ENCODE assay signal across 8 cellular contexts in the genomic region with DNA sequence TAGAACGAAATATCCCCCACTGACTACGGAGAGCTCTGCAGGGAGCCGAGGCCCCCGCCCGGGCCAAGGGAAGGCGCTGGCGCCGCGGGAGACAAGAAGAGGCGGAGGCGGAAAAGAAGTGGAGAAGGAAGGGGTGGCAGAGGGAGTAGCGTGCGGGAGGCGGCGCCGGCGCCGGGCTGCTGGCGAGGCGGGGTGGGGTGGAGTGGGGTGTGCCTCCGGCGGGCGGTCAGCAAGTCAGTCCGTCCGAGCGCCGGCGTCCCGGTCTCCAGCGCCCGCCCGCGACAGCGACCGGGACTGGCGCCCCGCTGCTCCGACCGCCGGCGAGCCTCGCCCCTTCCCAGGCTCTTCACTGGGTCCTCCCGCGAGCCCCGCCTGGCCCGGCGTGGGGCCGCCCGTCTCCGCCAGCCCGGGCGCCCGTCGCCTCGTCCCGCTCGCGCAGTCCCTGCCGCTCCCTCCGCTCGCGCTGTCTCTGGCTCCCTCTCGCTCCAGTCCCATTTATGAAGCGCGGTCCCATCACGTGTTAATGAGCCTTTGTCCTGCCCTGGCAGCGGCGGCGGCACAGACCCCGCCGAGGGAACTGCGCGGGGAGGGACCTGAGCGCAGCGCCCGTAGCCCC. TPM values are rescaled to one million over a fixed set of nuclear protein-coding genes. Genes with fewer than 3 reads are reported as not detected.
DNase-seq lines count a peak whose midpoint lies in the region; ATAC-seq, FAIRE-seq and TF ChIP-seq lines count a peak whose summit lies in the region.

Gene CNR1 (minus strand): TSS at position 471 of the 616 bp plus-strand sequence. CDS start 21,073 bp downstream, outside the sequence.

- H3K9me3 ChIP-seq in HepG2 (ENCODE audit: low read length) (no peaks in the 10 kb centered on the region), stomach (no peaks in the 10 kb centered on the region)

- BruUV-seq in HepG2 (replicated peaks; lab: Mats Ljungman, UMichigan) = no TSS peak

- TF ChIP-seq EP300 in HepG2 (IDR thresholded peaks at IDR 0.05; ENCODE audit: low read depth in 2 of 2, low read length in 2 of 2) (no peak), HepG2 (CRISPR knock-in tag; IDR thresholded peaks at IDR 0.05; ENCODE audit: borderline replicate concordance) (no peak), stomach (IDR thresholded peaks at IDR 0.05) (no peak)

- no peaks in the 10 kb centered on the region for H3K79me2 ChIP-seq in HepG2 (ENCODE audit: insufficient read depth, low read length)

- H3K4me1 ChIP-seq in HepG2 (ENCODE audit: insufficient read depth, low read length) (peaks cover 4% of the 10 kb centered on the region; the same call in 1 of the 2 replicates), stomach (peaks cover 21 to 26% (median 24%) of the 10 kb centered on the region in 4 donors)

- H3K4me2 ChIP-seq in HepG2 (ENCODE audit: low read depth, low read length) = peak within 1 kb of the TSS; percentile 65

- H3K27ac ChIP-seq in caudate nucleus (ENCODE audit: low read depth, low read length) (peak within 1 kb of the TSS; percentile 70), HepG2 (ENCODE audit: extremely low read length, insufficient read depth, low read length) (no peak within 1 kb of the TSS), stomach (peak within 1 kb of the TSS in 3 of 5 donors; percentile 18 to 53 (median 35))

- intact Hi-C loops in HepG2 (cut with micrococcal nuclease; ENCODE audit: unreplicated experiment) = no loop called here
- intact Hi-C loops in stomach (cut with DNase I; ENCODE audit: low total_unique reads) = no loop called here

- TF ChIP-seq CTCF in HepG2 (CRISPR knock-in tag; IDR thresholded peaks at IDR 0.05) (peak; percentile 22; the same call in 1 of the 2 replicates), stomach (IDR thresholded peaks at IDR 0.05) (no peak)

- in situ Hi-C loops in HepG2 (cut with HindIII; ENCODE audit: extremely low pct_ligation_motif_present, low pct_unique_long_range_greater_than_20kb) = no loop called here

- peak; percentile 40 for ATAC-seq in GM19043 (IDR thresholded peaks at IDR 0.05; ENCODE audit: low read depth, unreplicated experiment)
- peak; percentile 49 for ATAC-seq in HG03196 (IDR thresholded peaks at IDR 0.05; ENCODE audit: unreplicated experiment)
- ATAC-seq in HepG2 = peak; percentile 89

- no peaks in the 10 kb centered on the region for H4K20me1 ChIP-seq in HepG2 (ENCODE audit: insufficient read depth, low read length)

- TF ChIP-seq RAD21 in HepG2 (CRISPR knock-in tag; IDR thresholded peaks at IDR 0.05) = 0 out of 2 replicates have a peak, but pooled peaks have one; percentile 45

- H3K36me3 ChIP-seq in HepG2 (replicated peaks in 1 of 2; ENCODE audit: control insufficient read depth in 1 of 2, insufficient read depth in 2 of 2, low read length in 2 of 2) = no peaks in the 10 kb centered on the region
- H3K36me3 ChIP-seq in stomach = no peaks in the 10 kb centered on the region

- POLR2A ChIA-PET in HepG2 (lab: Yijun Ruan, JAX) = no interaction called here

- FAIRE-seq in HepG2 (lab: Jason Lieb, UNC) = no peak

- H3K27me3 ChIP-seq in HepG2 (ENCODE audit: control insufficient read depth in 1 of 2, insufficient read depth in 2 of 2, low read length in 2 of 2) (peaks cover 8 to 54% of the 10 kb centered on the region in 2 experiments), stomach (peaks cover 0 to 95% (median 54%) of the 10 kb centered on the region in 3 donors)

- H2AFZ ChIP-seq in HepG2 (ENCODE audit: low read length) = no peak within 1 kb of the TSS

- 25% methylated on average over 23 of the region's 76 CpGs for WGBS in HepG2 (ENCODE audit: low lambda C conversion rate)
- 0 to 2% (median 1%) methylated on average over 35 to 76 of the region's 76 CpGs for WGBS in stomach, 5 donors

- peak; percentile 77 for DNase-seq in COLO668 (lab: John Stamatoyannopoulos, UW; ENCODE audit: unreplicated experiment)
- DNase-seq in NOMO-1 treated with dmso at 0.1 percent for 144 hours (lab: John Stamatoyannopoulos, UW; ENCODE audit: unreplicated experiment) = peak; percentile 34
- peak in 31 of 61 donors; percentile 15 to 72 (median 44) for DNase-seq in caudate nucleus (lab: John Stamatoyannopoulos, UW)
- no peak for DNase-seq in HepG2 (ENCODE audit: low spot score)
- peak; percentile 52 for DNase-seq in stomach
- DNase-seq in RKO (ENCODE audit: low spot score) = no peak

- CTCF ChIA-PET in HepG2 (lab: Yijun Ruan, JAX; ENCODE audit: low intra/inter-chr PET ratio, low total read pairs) = no interaction called here

- no peak for TF ChIP-seq POLR2A in HepG2 (IDR thresholded peaks at IDR 0.05; ENCODE audit: insufficient read depth in 1 of 2, low read depth in 2 of 2, low read length in 2 of 2)
- no peak for TF ChIP-seq POLR2A in stomach (IDR thresholded peaks at IDR 0.05)

- H3K9ac ChIP-seq in HepG2 (ENCODE audit: insufficient read depth, low read depth, low read length) = no peak within 1 kb of the TSS

- H3K4me3 ChIP-seq in HepG2 (replicated peaks in 1 of 3; ENCODE audit: insufficient read depth in 1 of 3, low read depth in 2 of 3, low read length in 3 of 3) = peak within 1 kb of the TSS; percentile 37 to 64 (median 45); a peak in 5 of 6 replicates
- peak within 1 kb of the TSS; percentile 55 to 70 (median 56) for H3K4me3 ChIP-seq in stomach

TF ChIP-seq in HepG2, 621 proteins besides CTCF, POLR2A, EP300 and RAD21 (continues in another document):
- TF ChIP-seq ZNF142 (CRISPR knock-in tag; IDR thresholded peaks at IDR 0.05) (no peak), ZNF839 (CRISPR knock-in tag; IDR thresholded peaks at IDR 0.05; ENCODE audit: borderline replicate concordance) (no peak), MYC (CRISPR knock-in tag; IDR thresholded peaks at IDR 0.05; ENCODE audit: borderline replicate concordance) (no peak), FOXJ3 (CRISPR knock-in tag; IDR thresholded peaks at IDR 0.05; ENCODE audit: borderline replicate concordance) (no peak), NFKB2 (CRISPR knock-in tag; IDR thresholded peaks at IDR 0.05; ENCODE audit: borderline replicate concordance) (0 out of 2 replicates have a peak, but pooled peaks have one; percentile 30)

RNA-seq across cellular contexts. Expression of gene CNR1, which starts in this region (rescaled TPM):
- not detected in 2 replicates for total RNA-seq in HepG2 (2016; rRNA removed; fragmentation: Illumina TruSeq; extraction: Trizol)
- not detected in 2 replicates for total RNA-seq in HepG2 (2016; cell fraction: cytosol; rRNA removed; fragmentation: Illumina TruSeq; extraction: Trizol; ENCODE audit: low read depth)
- not detected in 2 replicates for total RNA-seq in HepG2 (2016; cell fraction: insoluble cytoplasmic fraction; rRNA removed; fragmentation: Illumina TruSeq; extraction: Trizol)
- total RNA-seq in HepG2 (2016; cell fraction: membrane; rRNA removed; fragmentation: Illumina TruSeq; extraction: Trizol) = not detected in 2 replicates
- not detected in 2 replicates for total RNA-seq in HepG2 (2016; cell fraction: nucleus; rRNA removed; fragmentation: Illumina TruSeq; extraction: Trizol)
- not detected in 2 replicates for polyA plus RNA-seq in HepG2 (2011; rRNA removed)
- not detected in 2 replicates for polyA plus RNA-seq in HepG2 (2011; cell fraction: cytosol; rRNA removed)
- polyA plus RNA-seq in HepG2 (2011; cell fraction: nucleus; rRNA removed) = not detected in 2 replicates
- polyA plus RNA-seq in HepG2 (2012) = not detected in 2 replicates
- not detected in 2 replicates for polyA plus RNA-seq in HepG2 (2016; cell fraction: cytosol; fragmentation: Illumina TruSeq; extraction: Trizol; ENCODE audit: low read depth)
- not detected in 2 replicates for polyA plus RNA-seq in HepG2 (2016; cell fraction: insoluble cytoplasmic fraction; fragmentation: Illumina TruSeq; extraction: Trizol; ENCODE audit: low read depth)
- not detected in 2 replicates for polyA plus RNA-seq in HepG2 (2016; cell fraction: membrane; fragmentation: Illumina TruSeq; extraction: Trizol; ENCODE audit: low read depth)
- not detected in 2 replicates for polyA plus RNA-seq in HepG2 (2016; cell fraction: nucleus; fragmentation: Illumina TruSeq; extraction: Trizol; ENCODE audit: insufficient read depth, low read depth)
- polyA minus RNA-seq in HepG2 (2011; rRNA and poly(A)+ RNA removed; ENCODE audit: low replicate concordance) = not detected in 2 replicates
- not detected in 2 replicates for polyA minus RNA-seq in HepG2 (2011; cell fraction: cytosol; rRNA and poly(A)+ RNA removed)
- polyA minus RNA-seq in HepG2 (2011; cell fraction: nucleus; rRNA and poly(A)+ RNA removed) = not detected in 2 replicates
- 10 to 100 TPM in 2 of 5 donors, 1 to 10 TPM in 3; 4.0 to 15.2 (median 4.8) TPM for total RNA-seq in stomach
- polyA plus RNA-seq in stomach = under 1 TPM; 0.31 to 0.98 (median 0.46) TPM

Comparison
In these comparisons a context has a peak if more than half of its experiments do, and no peak if none do; other contexts are left out.
1. Peak in ATAC-seq, H3K4me3 ChIP-seq and H3K4me2 ChIP-seq in HepG2; RNA of the gene not detected or under 1 TPM.
2. DNase-seq: peak in COLO668 (single experiment), NOMO-1 treated with dmso at 0.1 percent for 144 hours (single experiment), caudate nucleus (31 of 61) and stomach (single experiment); none in HepG2 (single experiment) and RKO (single experiment).
3. Peak in every context shown above with its lines, with median percentiles within 50 percentile points of each other: ATAC-seq.